Comparison of ENCODE assay signal across 1 cellular context in the genomic region with DNA sequence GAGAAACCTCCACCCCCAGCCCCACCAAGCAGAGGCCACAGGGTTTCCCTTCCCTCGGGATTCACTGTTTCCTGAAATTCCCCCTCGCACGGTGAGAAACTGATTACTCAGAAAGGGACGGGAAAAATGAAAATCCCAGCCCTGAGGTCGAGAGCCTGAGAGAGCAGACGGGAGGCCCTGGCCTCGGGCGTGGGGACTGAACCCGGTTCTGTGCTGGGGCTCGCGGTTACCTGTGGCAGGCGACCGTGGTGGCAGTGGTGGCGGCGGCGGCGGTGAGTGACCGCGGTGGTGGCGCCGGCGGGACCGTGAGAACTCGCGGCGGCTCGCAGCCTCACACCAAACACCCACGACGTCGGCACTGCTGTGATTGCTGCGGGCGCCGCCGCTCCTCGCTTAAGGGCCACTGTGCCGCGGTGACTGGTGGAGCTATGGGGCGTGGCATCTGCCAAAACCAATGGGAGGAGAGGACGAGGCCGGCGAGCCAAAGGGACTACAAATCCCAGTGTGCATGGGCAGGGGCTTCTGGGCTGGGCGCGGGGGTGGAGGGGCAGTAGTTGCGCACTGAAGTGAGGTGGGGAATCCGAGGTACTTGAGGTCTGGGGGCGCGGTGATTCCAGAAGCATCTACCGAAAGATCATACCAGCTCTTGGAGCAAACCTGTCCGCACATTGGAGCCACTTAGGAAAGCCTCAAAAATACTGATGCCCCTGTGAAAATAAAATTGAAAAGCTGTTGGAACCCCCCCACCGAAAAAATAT.
TF ChIP-seq lines count a peak whose summit lies in the region.

Gene LGMN, minus strand, starts transcription at position 369 of the 758 bp plus-strand sequence. CDS start 15,841 bp downstream, outside the sequence.

TF ChIP-seq in HepG2, 621 proteins besides CTCF, POLR2A, EP300 and RAD21 (continued from another document and continues in another):
- TF ChIP-seq, protein P1, sequence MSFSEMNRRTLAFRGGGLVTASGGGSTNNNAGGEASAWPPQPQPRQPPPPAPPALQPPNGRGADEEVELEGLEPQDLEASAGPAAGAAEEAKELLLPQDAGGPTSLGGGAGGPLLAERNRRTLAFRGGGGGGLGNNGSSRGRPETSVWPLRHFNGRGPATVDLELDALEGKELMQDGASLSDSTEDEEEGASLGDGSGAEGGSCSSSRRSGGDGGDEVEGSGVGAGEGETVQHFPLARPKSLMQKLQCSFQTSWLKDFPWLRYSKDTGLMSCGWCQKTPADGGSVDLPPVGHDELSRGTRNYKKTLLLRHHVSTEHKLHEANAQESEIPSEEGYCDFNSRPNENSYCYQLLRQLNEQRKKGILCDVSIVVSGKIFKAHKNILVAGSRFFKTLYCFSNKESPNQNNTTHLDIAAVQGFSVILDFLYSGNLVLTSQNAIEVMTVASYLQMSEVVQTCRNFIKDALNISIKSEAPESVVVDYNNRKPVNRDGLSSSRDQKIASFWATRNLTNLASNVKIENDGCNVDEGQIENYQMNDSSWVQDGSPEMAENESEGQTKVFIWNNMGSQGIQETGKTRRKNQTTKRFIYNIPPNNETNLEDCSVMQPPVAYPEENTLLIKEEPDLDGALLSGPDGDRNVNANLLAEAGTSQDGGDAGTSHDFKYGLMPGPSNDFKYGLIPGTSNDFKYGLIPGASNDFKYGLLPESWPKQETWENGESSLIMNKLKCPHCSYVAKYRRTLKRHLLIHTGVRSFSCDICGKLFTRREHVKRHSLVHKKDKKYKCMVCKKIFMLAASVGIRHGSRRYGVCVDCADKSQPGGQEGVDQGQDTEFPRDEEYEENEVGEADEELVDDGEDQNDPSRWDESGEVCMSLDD (CRISPR knock-in tag; IDR thresholded peaks at IDR 0.05; ENCODE audit: borderline replicate concordance) = no peak
- TF ChIP-seq ZNF44 (CRISPR knock-in tag; IDR thresholded peaks at IDR 0.05) = peak; percentile 89; the same call in 1 of the 2 replicates
- no peak for TF ChIP-seq ETS1 (CRISPR knock-in tag; IDR thresholded peaks at IDR 0.05)
- peak; percentile 69; the same call in 1 of the 2 replicates for TF ChIP-seq TSC22D2 (CRISPR knock-in tag; IDR thresholded peaks at IDR 0.05; ENCODE audit: borderline replicate concordance)
- no peak for TF ChIP-seq RCOR2 (CRISPR knock-in tag; IDR thresholded peaks at IDR 0.05)
- TF ChIP-seq ZNF496 (CRISPR knock-in tag; IDR thresholded peaks at IDR 0.05; ENCODE audit: insufficient replicate concordance) = no peak
- TF ChIP-seq, protein P2, sequence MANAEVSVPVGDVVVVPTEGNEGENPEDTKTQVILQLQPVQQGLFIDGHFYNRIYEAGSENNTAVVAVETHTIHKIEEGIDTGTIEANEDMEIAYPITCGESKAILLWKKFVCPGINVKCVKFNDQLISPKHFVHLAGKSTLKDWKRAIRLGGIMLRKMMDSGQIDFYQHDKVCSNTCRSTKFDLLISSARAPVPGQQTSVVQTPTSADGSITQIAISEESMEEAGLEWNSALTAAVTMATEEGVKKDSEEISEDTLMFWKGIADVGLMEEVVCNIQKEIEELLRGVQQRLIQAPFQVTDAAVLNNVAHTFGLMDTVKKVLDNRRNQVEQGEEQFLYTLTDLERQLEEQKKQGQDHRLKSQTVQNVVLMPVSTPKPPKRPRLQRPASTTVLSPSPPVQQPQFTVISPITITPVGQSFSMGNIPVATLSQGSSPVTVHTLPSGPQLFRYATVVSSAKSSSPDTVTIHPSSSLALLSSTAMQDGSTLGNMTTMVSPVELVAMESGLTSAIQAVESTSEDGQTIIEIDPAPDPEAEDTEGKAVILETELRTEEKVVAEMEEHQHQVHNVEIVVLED (CRISPR knock-in tag; IDR thresholded peaks at IDR 0.05; ENCODE audit: borderline replicate concordance) = peak; percentile 71; the same call in 1 of the 2 replicates
- 0 out of 2 replicates have a peak, but pooled peaks have one; percentile 45 for TF ChIP-seq ZNF598 (CRISPR knock-in tag; IDR thresholded peaks at IDR 0.05; ENCODE audit: borderline replicate concordance)
- TF ChIP-seq ZMYM4 (CRISPR knock-in tag; IDR thresholded peaks at IDR 0.05) = peak; percentile 84; the same call in 1 of the 2 replicates
- TF ChIP-seq SOX13 (IDR thresholded peaks at IDR 0.05) = no peak
- no peak; a peak in 1 of 4 replicates for TF ChIP-seq SOX13 (CRISPR knock-in tag; conservative IDR thresholded peaks at IDR 0.05 in 1 of 2, IDR thresholded peaks at IDR 0.05 in 1 of 2)
- TF ChIP-seq YEATS4 (CRISPR knock-in tag; IDR thresholded peaks at IDR 0.05; ENCODE audit: borderline replicate concordance) = peak; percentile 27; the same call in 1 of the 2 replicates
- TF ChIP-seq TIGD3 (CRISPR knock-in tag; IDR thresholded peaks at IDR 0.05; ENCODE audit: borderline replicate concordance) = 0 out of 2 replicates have a peak, but pooled peaks have one; percentile 76
- TF ChIP-seq DPF2 (CRISPR knock-in tag; IDR thresholded peaks at IDR 0.05; ENCODE audit: borderline replicate concordance, low read depth) = no peak
- no peak for TF ChIP-seq FOSL1 (CRISPR knock-in tag; IDR thresholded peaks at IDR 0.05; ENCODE audit: borderline replicate concordance)
- TF ChIP-seq ZBTB20 (CRISPR knock-in tag; IDR thresholded peaks at IDR 0.05; ENCODE audit: borderline replicate concordance, low read depth) = no peak
- TF ChIP-seq KDM2A (CRISPR knock-in tag; IDR thresholded peaks at IDR 0.05; ENCODE audit: borderline replicate concordance, low read depth) = peak; percentile 83
- TF ChIP-seq, protein P3, sequence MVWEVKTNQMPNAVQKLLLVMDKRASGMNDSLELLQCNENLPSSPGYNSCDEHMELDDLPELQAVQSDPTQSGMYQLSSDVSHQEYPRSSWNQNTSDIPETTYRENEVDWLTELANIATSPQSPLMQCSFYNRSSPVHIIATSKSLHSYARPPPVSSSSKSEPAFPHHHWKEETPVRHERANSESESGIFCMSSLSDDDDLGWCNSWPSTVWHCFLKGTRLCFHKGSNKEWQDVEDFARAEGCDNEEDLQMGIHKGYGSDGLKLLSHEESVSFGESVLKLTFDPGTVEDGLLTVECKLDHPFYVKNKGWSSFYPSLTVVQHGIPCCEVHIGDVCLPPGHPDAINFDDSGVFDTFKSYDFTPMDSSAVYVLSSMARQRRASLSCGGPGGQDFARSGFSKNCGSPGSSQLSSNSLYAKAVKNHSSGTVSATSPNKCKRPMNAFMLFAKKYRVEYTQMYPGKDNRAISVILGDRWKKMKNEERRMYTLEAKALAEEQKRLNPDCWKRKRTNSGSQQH (CRISPR knock-in tag; IDR thresholded peaks at IDR 0.05; ENCODE audit: low read depth) = no peak; the same call in 1 of the 2 replicates
- peak; percentile 82 for TF ChIP-seq ZNF160 (CRISPR knock-in tag; IDR thresholded peaks at IDR 0.05)
- TF ChIP-seq, protein P4, sequence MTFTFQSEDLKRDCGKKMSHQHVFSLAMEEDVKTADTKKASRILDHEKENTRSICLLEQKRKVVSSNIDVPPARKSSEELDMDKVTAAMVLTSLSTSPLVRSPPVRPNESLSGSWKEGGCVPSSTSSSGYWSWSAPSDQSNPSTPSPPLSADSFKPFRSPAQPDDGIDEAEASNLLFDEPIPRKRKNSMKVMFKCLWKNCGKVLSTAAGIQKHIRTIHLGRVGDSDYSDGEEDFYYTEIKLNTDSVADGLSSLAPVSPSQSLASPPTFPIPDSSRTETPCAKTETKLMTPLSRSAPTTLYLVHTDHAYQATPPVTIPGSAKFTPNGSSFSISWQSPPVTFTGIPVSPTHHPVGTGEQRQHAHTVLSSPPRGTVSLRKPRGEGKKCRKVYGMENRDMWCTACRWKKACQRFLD (CRISPR knock-in tag; IDR thresholded peaks at IDR 0.05; ENCODE audit: borderline replicate concordance) = no peak
- TF ChIP-seq POGZ (CRISPR knock-in tag; IDR thresholded peaks at IDR 0.05) = no peak; the same call in none of the 2 replicates
- TF ChIP-seq GPN1 (CRISPR knock-in tag; IDR thresholded peaks at IDR 0.05; ENCODE audit: borderline replicate concordance) = peak; percentile 42; the same call in 1 of the 2 replicates
- peak; percentile 88; the same call in 1 of the 2 replicates for TF ChIP-seq KDM5B (CRISPR knock-in tag; IDR thresholded peaks at IDR 0.05; ENCODE audit: borderline replicate concordance)
- TF ChIP-seq, protein P5, sequence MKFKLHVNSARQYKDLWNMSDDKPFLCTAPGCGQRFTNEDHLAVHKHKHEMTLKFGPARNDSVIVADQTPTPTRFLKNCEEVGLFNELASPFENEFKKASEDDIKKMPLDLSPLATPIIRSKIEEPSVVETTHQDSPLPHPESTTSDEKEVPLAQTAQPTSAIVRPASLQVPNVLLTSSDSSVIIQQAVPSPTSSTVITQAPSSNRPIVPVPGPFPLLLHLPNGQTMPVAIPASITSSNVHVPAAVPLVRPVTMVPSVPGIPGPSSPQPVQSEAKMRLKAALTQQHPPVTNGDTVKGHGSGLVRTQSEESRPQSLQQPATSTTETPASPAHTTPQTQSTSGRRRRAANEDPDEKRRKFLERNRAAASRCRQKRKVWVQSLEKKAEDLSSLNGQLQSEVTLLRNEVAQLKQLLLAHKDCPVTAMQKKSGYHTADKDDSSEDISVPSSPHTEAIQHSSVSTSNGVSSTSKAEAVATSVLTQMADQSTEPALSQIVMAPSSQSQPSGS (CRISPR knock-in tag; IDR thresholded peaks at IDR 0.05) = peak; percentile 42
- TF ChIP-seq HOXA7 (CRISPR knock-in tag; IDR thresholded peaks at IDR 0.05) = no peak
- TF ChIP-seq NFE2L2 (IDR thresholded peaks at IDR 0.05; ENCODE audit: low read length) = no peak
- peak; percentile 66 for TF ChIP-seq ZBTB7A (CRISPR knock-in tag; IDR thresholded peaks at IDR 0.05)
- TF ChIP-seq PRDM10 (CRISPR knock-in tag; IDR thresholded peaks at IDR 0.05; ENCODE audit: low read depth) = peak; percentile 94
- TF ChIP-seq ZNF180 (CRISPR knock-in tag; IDR thresholded peaks at IDR 0.05; ENCODE audit: borderline replicate concordance, low read depth) = no peak
- TF ChIP-seq, protein P6, sequence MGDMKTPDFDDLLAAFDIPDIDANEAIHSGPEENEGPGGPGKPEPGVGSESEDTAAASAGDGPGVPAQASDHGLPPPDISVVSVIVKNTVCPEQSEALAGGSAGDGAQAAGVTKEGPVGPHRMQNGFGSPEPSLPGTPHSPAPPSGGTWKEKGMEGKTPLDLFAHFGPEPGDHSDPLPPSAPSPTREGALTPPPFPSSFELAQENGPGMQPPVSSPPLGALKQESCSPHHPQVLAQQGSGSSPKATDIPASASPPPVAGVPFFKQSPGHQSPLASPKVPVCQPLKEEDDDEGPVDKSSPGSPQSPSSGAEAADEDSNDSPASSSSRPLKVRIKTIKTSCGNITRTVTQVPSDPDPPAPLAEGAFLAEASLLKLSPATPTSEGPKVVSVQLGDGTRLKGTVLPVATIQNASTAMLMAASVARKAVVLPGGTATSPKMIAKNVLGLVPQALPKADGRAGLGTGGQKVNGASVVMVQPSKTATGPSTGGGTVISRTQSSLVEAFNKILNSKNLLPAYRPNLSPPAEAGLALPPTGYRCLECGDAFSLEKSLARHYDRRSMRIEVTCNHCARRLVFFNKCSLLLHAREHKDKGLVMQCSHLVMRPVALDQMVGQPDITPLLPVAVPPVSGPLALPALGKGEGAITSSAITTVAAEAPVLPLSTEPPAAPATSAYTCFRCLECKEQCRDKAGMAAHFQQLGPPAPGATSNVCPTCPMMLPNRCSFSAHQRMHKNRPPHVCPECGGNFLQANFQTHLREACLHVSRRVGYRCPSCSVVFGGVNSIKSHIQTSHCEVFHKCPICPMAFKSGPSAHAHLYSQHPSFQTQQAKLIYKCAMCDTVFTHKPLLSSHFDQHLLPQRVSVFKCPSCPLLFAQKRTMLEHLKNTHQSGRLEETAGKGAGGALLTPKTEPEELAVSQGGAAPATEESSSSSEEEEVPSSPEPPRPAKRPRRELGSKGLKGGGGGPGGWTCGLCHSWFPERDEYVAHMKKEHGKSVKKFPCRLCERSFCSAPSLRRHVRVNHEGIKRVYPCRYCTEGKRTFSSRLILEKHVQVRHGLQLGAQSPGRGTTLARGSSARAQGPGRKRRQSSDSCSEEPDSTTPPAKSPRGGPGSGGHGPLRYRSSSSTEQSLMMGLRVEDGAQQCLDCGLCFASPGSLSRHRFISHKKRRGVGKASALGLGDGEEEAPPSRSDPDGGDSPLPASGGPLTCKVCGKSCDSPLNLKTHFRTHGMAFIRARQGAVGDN (CRISPR knock-in tag; IDR thresholded peaks at IDR 0.05) = peak; percentile 94
